ENCODE assay signal across 1 cellular context in genomic region chr5:181207214-181207959, GRCh38.
A peak's percentile ranks its signal among the peaks of the same experiment; 100 is the strongest.
TF ChIP-seq lines count a peak whose summit lies in the region.

No MANE protein-coding gene starts in this region.

TF ChIP-seq in K562, 482 proteins besides CTCF, POLR2A, EP300 and RAD21 (continued from another document and continues in another):
- TF ChIP-seq CGGBP1 (CRISPR knock-in tag; IDR thresholded peaks at IDR 0.05): no peak
- 0 out of 2 replicates have a peak, but pooled peaks have one; percentile 52 for TF ChIP-seq ILF3 (IDR thresholded peaks at IDR 0.05; ENCODE audit: borderline replicate concordance)
- TF ChIP-seq SRSF1 (IDR thresholded peaks at IDR 0.05; ENCODE audit: low read depth, low read length): no peak
- TF ChIP-seq HBP1 (CRISPR knock-in tag; IDR thresholded peaks at IDR 0.05): no peak
- no peak for TF ChIP-seq ZNF699 (CRISPR knock-in tag; IDR thresholded peaks at IDR 0.05; ENCODE audit: insufficient replicate concordance)
- no peak; the same call in 1 of the 2 replicates for TF ChIP-seq HES1 (IDR thresholded peaks at IDR 0.05; ENCODE audit: low read depth)
- no peak for TF ChIP-seq ZNF695 (CRISPR knock-in tag; IDR thresholded peaks at IDR 0.05)
- TF ChIP-seq THAP7 (CRISPR knock-in tag; IDR thresholded peaks at IDR 0.05): no peak
- TF ChIP-seq ILK (tag; IDR thresholded peaks at IDR 0.05; ENCODE audit: borderline replicate concordance, low read depth): no peak
- no peak for TF ChIP-seq ESRRB (CRISPR knock-in tag; IDR thresholded peaks at IDR 0.05; ENCODE audit: borderline replicate concordance)
- TF ChIP-seq CEBPZ (IDR thresholded peaks at IDR 0.05; ENCODE audit: borderline replicate concordance, low read depth, low read length): no peak
- no peak for TF ChIP-seq ZNF217 (CRISPR knock-in tag; IDR thresholded peaks at IDR 0.05)
- no peak; the same call in 1 of the 2 replicates for TF ChIP-seq FOXM1 (IDR thresholded peaks at IDR 0.05; ENCODE audit: low read depth)
- no peak for TF ChIP-seq FOXM1 (CRISPR knock-in tag; IDR thresholded peaks at IDR 0.05; ENCODE audit: low read depth)
- TF ChIP-seq BDP1 (IDR thresholded peaks at IDR 0.05; ENCODE audit: insufficient read depth, insufficient read length): peak; percentile 66
- TF ChIP-seq RERE (CRISPR knock-in tag; IDR thresholded peaks at IDR 0.05; ENCODE audit: borderline replicate concordance): no peak
- peak; percentile 80; the same call in 1 of the 2 replicates for TF ChIP-seq SMARCA5 (IDR thresholded peaks at IDR 0.05)
- no peak for TF ChIP-seq NFE2L1 (tag; IDR thresholded peaks at IDR 0.05; ENCODE audit: borderline replicate concordance, low read depth)
- no peak for TF ChIP-seq MCM2 (IDR thresholded peaks at IDR 0.05; ENCODE audit: low read depth)
- no peak; the same call in 1 of the 2 replicates for TF ChIP-seq ESRRA (IDR thresholded peaks at IDR 0.05; ENCODE audit: borderline replicate concordance, low read depth)
- TF ChIP-seq ARID2 (IDR thresholded peaks at IDR 0.05): no peak
- TF ChIP-seq MED1 (CRISPR knock-in tag; IDR thresholded peaks at IDR 0.05; ENCODE audit: borderline replicate concordance): no peak
- TF ChIP-seq DLX4 (CRISPR knock-in tag; IDR thresholded peaks at IDR 0.05): no peak
- TF ChIP-seq DPF2 (IDR thresholded peaks at IDR 0.05): no peak; the same call in 1 of the 2 replicates
- no peak for TF ChIP-seq SMARCE1 (IDR thresholded peaks at IDR 0.05)
- TF ChIP-seq MAFK (IDR thresholded peaks at IDR 0.05; ENCODE audit: low read length): no peak
- no peak for TF ChIP-seq BRF2 (IDR thresholded peaks at IDR 0.05; ENCODE audit: borderline replicate concordance, insufficient read depth, insufficient read length)
- no peak for TF ChIP-seq ZFP1 (CRISPR knock-in tag; IDR thresholded peaks at IDR 0.05)
- no peak for TF ChIP-seq ZNF133 (CRISPR knock-in tag; IDR thresholded peaks at IDR 0.05)
- TF ChIP-seq SNIP1 (IDR thresholded peaks at IDR 0.05; ENCODE audit: low read depth): no peak
- TF ChIP-seq ZZZ3 (IDR thresholded peaks at IDR 0.05): no peak
- TF ChIP-seq PCBP1 (IDR thresholded peaks at IDR 0.05; ENCODE audit: low read depth, low read length, poor library complexity, severe bottlenecking): no peak
- TF ChIP-seq ZNF324 (CRISPR knock-in tag; IDR thresholded peaks at IDR 0.05): no peak
- TF ChIP-seq PTRF (tag; IDR thresholded peaks at IDR 0.05): no peak
- no peak for TF ChIP-seq TAL1 (IDR thresholded peaks at IDR 0.05)
- no peak for TF ChIP-seq SIN3B (IDR thresholded peaks at IDR 0.05; ENCODE audit: low read depth)
- no peak; a peak in 2 of 4 replicates for TF ChIP-seq MAZ (CRISPR knock-in tag; conservative IDR thresholded peaks at IDR 0.05 in 1 of 2, IDR thresholded peaks at IDR 0.05 in 1 of 2)
- TF ChIP-seq ZNF197 (CRISPR knock-in tag; IDR thresholded peaks at IDR 0.05; ENCODE audit: low read depth): no peak
- no peak for TF ChIP-seq KLF1 (tag; IDR thresholded peaks at IDR 0.05)
- no peak for TF ChIP-seq ZNF830 (CRISPR knock-in tag; IDR thresholded peaks at IDR 0.05)
- peak; percentile 27 for TF ChIP-seq TAF1 (IDR thresholded peaks at IDR 0.05; ENCODE audit: control insufficient read depth, extremely low read depth, insufficient read depth, low read length, severe bottlenecking)
- peak; percentile 1; the same call in 1 of the 2 replicates for TF ChIP-seq L3MBTL2 (IDR thresholded peaks at IDR 0.05)
- TF ChIP-seq POLR2AphosphoS2 (IDR thresholded peaks at IDR 0.05; ENCODE audit: low read length): no peak
- no peak for TF ChIP-seq HNRNPK (IDR thresholded peaks at IDR 0.05; ENCODE audit: low read depth, low read length, poor library complexity, severe bottlenecking)
- TF ChIP-seq MCM5 (IDR thresholded peaks at IDR 0.05; ENCODE audit: low read depth): no peak
- TF ChIP-seq HDAC3 (IDR thresholded peaks at IDR 0.05; ENCODE audit: borderline replicate concordance, partially characterized antibody): no peak
- TF ChIP-seq RREB1 (CRISPR knock-in tag; IDR thresholded peaks at IDR 0.05): no peak
